Comparison of ENCODE assay signal across 17 cellular contexts in the genomic region with DNA sequence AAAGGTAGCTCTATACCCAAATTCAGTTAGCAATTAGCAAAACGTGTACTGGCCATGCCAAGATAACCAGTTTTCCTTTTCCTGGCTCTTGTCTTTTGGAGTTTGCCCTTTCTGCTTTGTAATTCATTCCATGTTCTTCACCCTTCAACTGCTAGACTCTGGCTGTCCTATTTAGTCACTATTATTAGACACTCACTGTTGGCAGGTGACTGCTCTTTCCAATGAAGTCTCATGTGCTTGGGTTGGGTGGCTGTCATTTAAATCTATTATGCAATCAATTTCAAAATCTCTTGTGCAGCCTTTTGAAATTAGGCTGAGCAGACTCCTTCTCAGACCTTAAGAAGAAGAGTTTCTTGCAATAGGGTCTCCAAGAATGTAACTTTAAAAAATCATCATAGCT.
"Had no signal": no experiment of that assay in that cellular context is flagged by ENCODE, and none has a peak within 500 bp of the region (broad histone marks: within the 10 kb centered on the region; RNA-seq: fewer than 3 reads in every experiment).

No MANE protein-coding gene starts in this region.

- H3K27ac ChIP-seq: hepatocyte, stomach, testis, upper lobe of right lung had no signal

- H3K9me3 ChIP-seq: stomach, testis, upper lobe of right lung had no signal

- DNase-seq: activated CD4-positive, alpha-beta memory T cell treated with anti-CD3 and anti-CD28 coated beads, Interleukin-2, amount 10 ng/mL, durations not matched to agents 7 days and 5 days; activated CD4-positive, alpha-beta T cell treated with anti-CD3 and anti-CD28 coated beads for 4 hours; activated gamma-delta T cell; activated T-cell treated with anti-CD3 and anti-CD28 coated beads, Interleukin-2, amount 50 U/mL, for 48 hours; cortex of kidney; effector memory CD8-positive, alpha-beta T cell; foreskin melanocyte; islet precursor cell; occipital lobe; stimulated activated CD4-positive, alpha-beta T cell treated with anti-CD3 and anti-CD28 coated beads, Interleukin-1b, Interleukin-23, amount 100 ng/mL, for 48 hours; stomach; testis; upper lobe of right lung had no signal

- H3K36me3 ChIP-seq: stomach, upper lobe of right lung had no signal

- H3K4me1 ChIP-seq: stomach, testis, upper lobe of right lung had no signal

- H3K4me3 ChIP-seq: hepatocyte, stomach, testis, upper lobe of right lung had no signal

- H3K27me3 ChIP-seq: hepatocyte, stomach, testis, upper lobe of right lung had no signal

- ATAC-seq: activated naive CD4-positive, alpha-beta T cell treated with anti-CD3 and anti-CD28 coated beads, Interleukin-2, amount 50 U/mL, for 72 hours; effector memory CD8-positive, alpha-beta T cell; left lobe of liver; sciatic nerve; upper lobe of right lung had no signal
